Comparison of ENCODE assay signal across 11 cellular contexts in the genomic region with DNA sequence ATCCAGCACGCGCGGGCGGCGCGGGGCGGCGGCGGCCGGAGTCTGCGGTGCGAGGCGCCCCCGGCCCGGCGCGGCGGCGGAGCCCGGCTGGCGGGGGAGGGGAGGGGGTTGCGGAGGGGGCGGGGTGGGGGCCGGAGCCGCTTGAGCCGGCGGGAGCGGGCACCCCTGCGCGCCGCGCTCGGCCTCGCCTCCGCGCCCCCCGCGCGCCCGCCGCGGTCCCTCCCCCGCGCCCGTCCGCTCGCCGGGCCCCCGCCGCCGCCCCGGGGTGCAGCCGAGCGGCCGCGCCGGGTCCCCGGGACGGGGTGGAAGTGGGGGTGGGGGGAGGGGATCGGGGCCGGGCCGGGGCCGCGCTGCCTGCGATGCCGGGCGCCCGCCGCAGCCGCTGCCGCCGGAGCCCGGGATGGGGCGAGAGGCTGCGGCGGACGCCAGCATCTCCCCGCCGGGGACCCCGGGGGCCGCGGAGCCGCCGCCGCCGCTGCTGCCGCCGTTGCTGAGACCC. TPM values are rescaled to one million over a fixed set of nuclear protein-coding genes. Genes with fewer than 3 reads are reported as not detected.
DNase-seq lines count a peak whose midpoint lies in the region; TF ChIP-seq lines count a peak whose summit lies in the region.
"Had no signal": no experiment of that assay in that cellular context is flagged by ENCODE, and none has a peak within 500 bp of the region (broad histone marks: within the 10 kb centered on the region; RNA-seq: fewer than 3 reads in every experiment).

No MANE protein-coding gene starts in this region.

- POLR2A ChIA-PET in activated CD4-positive, alpha-beta memory T cell treated with anti-CD3 and anti-CD28 coated beads, Interleukin-2, amount 10 ng/mL, durations not matched to agents 7 days and 5 days (lab: Charles Lee) = no interaction called here

- H3K79me2 ChIP-seq in neural cell (replicated peaks; ENCODE audit: insufficient read depth, low read length) = peaks cover 31% of the 10 kb centered on the region

- CTCF ChIA-PET in activated CD4-positive, alpha-beta memory T cell treated with anti-CD3 and anti-CD28 coated beads, Interleukin-2, amount 10 ng/mL, durations not matched to agents 7 days and 5 days (lab: Charles Lee) = no interaction called here

- H3K27ac ChIP-seq in dorsolateral prefrontal cortex (peak overlapping the region in 54 of 59 donors; percentile 85 to 100 (median 96)), neural cell (ENCODE audit: low read length) (no peak overlapping the region)

- H3K36me3 Mint-ChIP-seq in activated CD4-positive, alpha-beta memory T cell treated with anti-CD3 and anti-CD28 coated beads, Interleukin-2, amount 10 ng/mL, durations not matched to agents 7 days and 5 days (ENCODE audit: low read depth) = no peaks in the 10 kb centered on the region
- peaks cover 7% of the 10 kb centered on the region for H3K36me3 Mint-ChIP-seq in T-helper 2 cell treated with Interferon-gamma antibody and Interleukin-4, amounts not matched to agents 5 μg/mL and 100 μg/mL, for 36 hours (ENCODE audit: low read depth)
- H3K36me3 Mint-ChIP-seq: activated naive CD8-positive, alpha-beta T cell had no signal

- H3K4me2 ChIP-seq in neural cell (ENCODE audit: low read length) = no peak overlapping the region

- no peaks in the 10 kb centered on the region for H3K9me2 ChIP-seq in neural cell (ENCODE audit: insufficient read depth, low read length)

- no peak for TF ChIP-seq EP300 in neural cell (conservative IDR thresholded peaks at IDR 0.05; ENCODE audit: poor library complexity, severe bottlenecking)

- no peaks in the 10 kb centered on the region for H3F3A ChIP-seq in neural cell (ENCODE audit: insufficient read depth, low read length, poor library complexity, severe bottlenecking)

- peaks cover 6% of the 10 kb centered on the region for H3K4me1 Mint-ChIP-seq in activated CD4-positive, alpha-beta memory T cell treated with anti-CD3 and anti-CD28 coated beads, Interleukin-2, amount 10 ng/mL, durations not matched to agents 7 days and 5 days
- no peaks in the 10 kb centered on the region for H3K4me1 Mint-ChIP-seq in T-helper 2 cell treated with Interferon-gamma antibody and Interleukin-4, amounts not matched to agents 5 μg/mL and 100 μg/mL, for 36 hours (ENCODE audit: low read depth)

- no peak overlapping the region for H2AFZ ChIP-seq in neural cell (ENCODE audit: low read depth, low read length)

- H3K4me3 Mint-ChIP-seq in activated CD4-positive, alpha-beta memory T cell treated with anti-CD3 and anti-CD28 coated beads, Interleukin-2, amount 10 ng/mL, durations not matched to agents 7 days and 5 days = no peak overlapping the region
- H3K4me3 Mint-ChIP-seq in T-helper 2 cell treated with Interferon-gamma antibody and Interleukin-4, amounts not matched to agents 5 μg/mL and 100 μg/mL, for 36 hours = no peak overlapping the region

- no peaks in the 10 kb centered on the region for H3K9me3 Mint-ChIP-seq in activated CD4-positive, alpha-beta memory T cell treated with anti-CD3 and anti-CD28 coated beads, Interleukin-2, amount 10 ng/mL, durations not matched to agents 7 days and 5 days
- H3K9me3 Mint-ChIP-seq in T-helper 2 cell treated with Interferon-gamma antibody and Interleukin-4, amounts not matched to agents 5 μg/mL and 100 μg/mL, for 36 hours = no peaks in the 10 kb centered on the region

- H3K9me3 ChIP-seq in neural cell (ENCODE audit: low read length) = no peaks in the 10 kb centered on the region

- no peak for TF ChIP-seq RAD21 in neural cell (conservative IDR thresholded peaks at IDR 0.05)

- peak overlapping the region; percentile 90 for H3K9ac ChIP-seq in neural cell (ENCODE audit: low read length)

- no peak overlapping the region for H3K27ac Mint-ChIP-seq in activated CD4-positive, alpha-beta memory T cell treated with anti-CD3 and anti-CD28 coated beads, Interleukin-2, amount 10 ng/mL, durations not matched to agents 7 days and 5 days
- H3K27ac Mint-ChIP-seq in T-helper 2 cell treated with Interferon-gamma antibody and Interleukin-4, amounts not matched to agents 5 μg/mL and 100 μg/mL, for 36 hours = no peak overlapping the region
- H3K27ac Mint-ChIP-seq: activated naive CD8-positive, alpha-beta T cell; CD8-positive, alpha-beta memory T cell had no signal

- TF ChIP-seq CTCF in dorsolateral prefrontal cortex (IDR thresholded peaks at IDR 0.05 in 54 of 56, conservative IDR thresholded peaks at IDR 0.05 in 2 of 56; ENCODE audit: low read depth in 1 of 56, partially characterized antibody in 56 of 56) (no peak), neural cell (IDR thresholded peaks at IDR 0.05; ENCODE audit: poor library complexity, severe bottlenecking) (no peak)

- intact Hi-C loops in dorsolateral prefrontal cortex (cut with DNase I) = loop anchor here in 1 of 2 donors (10.0 kb wide), 1 partner anchor 52 kb away; no protein-coding TSS in a partner anchor

- no peaks in the 10 kb centered on the region for H4K20me1 ChIP-seq in neural cell (ENCODE audit: insufficient read depth)

- H3K27me3 ChIP-seq in H7 (ENCODE audit: control insufficient read depth, insufficient read depth, low read length) (peaks cover 20% of the 10 kb centered on the region), dorsolateral prefrontal cortex (no peaks in the 10 kb centered on the region), neural cell (ENCODE audit: insufficient read depth, low read depth, low read length) (no peaks in the 10 kb centered on the region)

- H3K36me3 ChIP-seq in H7 (replicated peaks; ENCODE audit: control insufficient read depth, insufficient read depth, low read length) = no peaks in the 10 kb centered on the region
- no peaks in the 10 kb centered on the region for H3K36me3 ChIP-seq in neural cell (ENCODE audit: insufficient read depth, low read length)

- peaks cover 51% of the 10 kb centered on the region for H3K27me3 Mint-ChIP-seq in activated CD4-positive, alpha-beta memory T cell treated with anti-CD3 and anti-CD28 coated beads, Interleukin-2, amount 10 ng/mL, durations not matched to agents 7 days and 5 days
- peaks cover 58% of the 10 kb centered on the region for H3K27me3 Mint-ChIP-seq in T-helper 2 cell treated with Interferon-gamma antibody and Interleukin-4, amounts not matched to agents 5 μg/mL and 100 μg/mL, for 36 hours (ENCODE audit: low read depth)

- DNase-seq in AG20443 (ENCODE audit: low spot score) (peak; percentile 47), H7 (peak; percentile 97), dorsolateral prefrontal cortex (no peak)
- DNase-seq in effector CD4-positive, alpha-beta T cell = no peak
- DNase-seq in activated CD4-positive, alpha-beta memory T cell treated with anti-CD3 and anti-CD28 coated beads, Interleukin-2, amount 10 ng/mL, durations not matched to agents 7 days and 5 days = no peak
- DNase-seq in activated naive CD4-positive, alpha-beta T cell (lab: John Stamatoyannopoulos, UW) = no peak
- no peak for DNase-seq in T-helper 2 cell treated with Interferon-gamma antibody and Interleukin-4, amounts not matched to agents 5 μg/mL and 100 μg/mL, for 36 hours (ENCODE audit: low spot score)
- DNase-seq: T-helper 9 cell had no signal

- peak overlapping the region; percentile 51 for H3K4me3 ChIP-seq in H7 (ENCODE audit: insufficient read depth, low read depth, low read length)
- peak overlapping the region; percentile 40 to 92 (median 74) for H3K4me3 ChIP-seq in dorsolateral prefrontal cortex
- H3K4me3 ChIP-seq in neural cell (ENCODE audit: low read length) = peak overlapping the region; percentile 89

TF ChIP-seq in neural cell, 6 proteins besides CTCF, POLR2A, EP300 and RAD21 (continues in another document):
- TF ChIP-seq POLR2AphosphoS5 (IDR thresholded peaks at IDR 0.05) (no peak), TAF1 (IDR thresholded peaks at IDR 0.05; ENCODE audit: low read depth) (no peak), EZH2 (IDR thresholded peaks at IDR 0.05; ENCODE audit: borderline replicate concordance, insufficient read depth, low read length, poor library complexity, severe bottlenecking) (no peak), SMC3 (conservative IDR thresholded peaks at IDR 0.05; ENCODE audit: poor library complexity) (no peak), MXI1 (conservative IDR thresholded peaks at IDR 0.05; ENCODE audit: poor library complexity, severe bottlenecking) (no peak)

RNA-seq across cellular contexts. Expression of a gene that starts 0.3 kb away (rescaled TPM):
- total RNA-seq in H7 (2014; rRNA removed; shearing (Covaris generic)) = 5.0 and 6.5 TPM in 2 replicates
- 100 to 1,000 TPM in 30 of 120 experiments, 10 to 100 TPM in 90; 57.7 to 147 (median 92.3) TPM for total RNA-seq in dorsolateral prefrontal cortex
- polyA plus RNA-seq in neural cell = 29.1 and 36.2 TPM in 2 replicates
- polyA minus RNA-seq in neural cell = 44.6 and 50.6 TPM in 2 replicates
- under 1 TPM; 0.55 to 0.83 TPM for total RNA-seq in activated CD4-positive, alpha-beta memory T cell treated with anti-CD3 and anti-CD28 coated beads, Interleukin-2, amount 10 ng/mL, durations not matched to agents 7 days and 5 days

RNA-seq across cellular contexts. Expression of a gene that starts 45.0 kb away (rescaled TPM):
- 26.4 and 28.3 TPM in 2 replicates for total RNA-seq in H7 (2014; rRNA removed; shearing (Covaris generic))
- 10 to 100 TPM; 21.3 to 40.7 (median 28.0) TPM for total RNA-seq in dorsolateral prefrontal cortex
- 15.3 and 19.8 TPM in 2 replicates for polyA plus RNA-seq in neural cell
- 32.1 and 36.5 TPM in 2 replicates for polyA minus RNA-seq in neural cell
- total RNA-seq in activated CD4-positive, alpha-beta memory T cell treated with anti-CD3 and anti-CD28 coated beads, Interleukin-2, amount 10 ng/mL, durations not matched to agents 7 days and 5 days = 10 to 100 TPM; 32.4 to 32.6 TPM

RNA-seq across cellular contexts. Expression of a gene that starts 57.5 kb away (rescaled TPM):
- 27.1 and 33.4 TPM in 2 replicates for total RNA-seq in H7 (2014; rRNA removed; shearing (Covaris generic))
- total RNA-seq in dorsolateral prefrontal cortex = 10 to 100 TPM; 25.2 to 75.7 (median 46.7) TPM
- 25.3 and 26.5 TPM in 2 replicates for polyA plus RNA-seq in neural cell
- 21.6 and 23.6 TPM in 2 replicates for polyA minus RNA-seq in neural cell
- total RNA-seq in activated CD4-positive, alpha-beta memory T cell treated with anti-CD3 and anti-CD28 coated beads, Interleukin-2, amount 10 ng/mL, durations not matched to agents 7 days and 5 days = 10 to 100 TPM; 25.0 to 27.5 TPM

Comparison
In these comparisons a context has a peak if more than half of its experiments do, and no peak if none do; other contexts are left out.
1. DNase-seq: peak in AG20443 (single experiment) and H7 (single experiment); none in dorsolateral prefrontal cortex (0 of 10), effector CD4-positive, alpha-beta T cell (single experiment), activated CD4-positive, alpha-beta memory T cell treated with anti-CD3 and anti-CD28 coated beads, Interleukin-2, amount 10 ng/mL, durations not matched to agents 7 days and 5 days (single experiment), activated naive CD4-positive, alpha-beta T cell (0 of 4) and T-helper 2 cell treated with Interferon-gamma antibody and Interleukin-4, amounts not matched to agents 5 μg/mL and 100 μg/mL, for 36 hours (single experiment).
2. Peak in every context shown above with its lines, with median percentiles within 50 percentile points of each other: H3K4me3 ChIP-seq.